1 cellular context compared by ENCODE assay signal in genomic region chr7:105861252-105861651, GRCh38.
TF ChIP-seq lines count a peak whose summit lies in the region.

No MANE protein-coding gene starts in this region.

TF ChIP-seq in H1, 55 proteins besides CTCF, POLR2A, EP300 and RAD21:
- TF ChIP-seq SIN3A (conservative IDR thresholded peaks at IDR 0.05 in 1 of 2, IDR thresholded peaks at IDR 0.05 in 1 of 2; ENCODE audit: low read depth in 1 of 2, low read length in 2 of 2) = no peak
- no peak for TF ChIP-seq BCL11A (IDR thresholded peaks at IDR 0.05; ENCODE audit: low read depth in 2 of 2, low read length in 2 of 2)
- no peak for TF ChIP-seq KDM1A (IDR thresholded peaks at IDR 0.05; ENCODE audit: borderline replicate concordance, low read length)
- TF ChIP-seq YY1 (IDR thresholded peaks at IDR 0.05; ENCODE audit: low read depth, low read length) = no peak
- no peak for TF ChIP-seq KDM5A (IDR thresholded peaks at IDR 0.05; ENCODE audit: low read length)
- no peak for TF ChIP-seq ATF3 (IDR thresholded peaks at IDR 0.05; ENCODE audit: insufficient read depth, low read depth, low read length)
- no peak for TF ChIP-seq BACH1 (IDR thresholded peaks at IDR 0.05; ENCODE audit: low read length)
- no peak for TF ChIP-seq ATF2 (IDR thresholded peaks at IDR 0.05; ENCODE audit: low read length)
- TF ChIP-seq EZH2 (IDR thresholded peaks at IDR 0.05; ENCODE audit: low read depth, low read length, severe bottlenecking) = no peak
- no peak for TF ChIP-seq CBX8 (IDR thresholded peaks at IDR 0.05; ENCODE audit: borderline replicate concordance, low read depth, low read length)
- TF ChIP-seq SIX5 (IDR thresholded peaks at IDR 0.05; ENCODE audit: low read depth, low read length) = no peak
- no peak for TF ChIP-seq MAFK (IDR thresholded peaks at IDR 0.05; ENCODE audit: low read depth, low read length)
- no peak for TF ChIP-seq RFX5 (IDR thresholded peaks at IDR 0.05; ENCODE audit: borderline replicate concordance, low read depth, low read length)
- no peak for TF ChIP-seq TBP (IDR thresholded peaks at IDR 0.05; ENCODE audit: low read depth, low read length)
